Comparison of ENCODE assay signal across 8 cellular contexts in genomic region chr1:27672750-27673112, GRCh38. TPM values are rescaled to one million over a fixed set of nuclear protein-coding genes. Genes with fewer than 3 reads are reported as not detected.
DNase-seq lines count a peak whose midpoint lies in the region; ATAC-seq and TF ChIP-seq lines count a peak whose summit lies in the region.

No MANE protein-coding gene starts in this region.

- no peaks in the 10 kb centered on the region for H3K9me3 ChIP-seq in HAP-1
- H3K9me3 ChIP-seq in spleen: no peaks in the 10 kb centered on the region

- ATAC-seq in left ventricle myocardium superior (peak; percentile 1), HG03457 (IDR thresholded peaks at IDR 0.05; ENCODE audit: unreplicated experiment) (no peak)

- H3K36me3 ChIP-seq in HAP-1 (replicated peaks) (no peaks in the 10 kb centered on the region), spleen (peaks cover 0 to 10% (median 0%) of the 10 kb centered on the region in 6 donors)

- intact Hi-C loops in left ventricle myocardium superior (cut with micrococcal nuclease) (no loop called here), spleen (cut with DNase I; ENCODE audit: low total_unique reads) (loop anchor here (5.0 kb wide), 1 partner anchor 55 kb away; the partner anchor contains the start of gene FAM76A)

- H3K4me1 ChIP-seq in HAP-1 (peaks cover 8% of the 10 kb centered on the region), spleen (peaks cover 23 to 52% (median 42%) of the 10 kb centered on the region in 6 donors)

- DNase-seq in HAP-1 (ENCODE audit: low spot score in 2 of 2) (no peak), left ventricle myocardium superior (no peak), spleen (no peak), amygdala (lab: John Stamatoyannopoulos, UW) (no peak)
- DNase-seq in stimulated activated CD4-positive, alpha-beta T cell treated with anti-CD3 and anti-CD28 coated beads, Interleukin-2, amount 100 ng/mL, for 24 hours: no peak
- DNase-seq in activated CD8-positive, alpha-beta memory T cell treated with anti-CD3 and anti-CD28 coated beads, Interleukin-2, amount 50 U/mL, for 4 hours: no peak

- TF ChIP-seq CTCF in WI38 (IDR thresholded peaks at IDR 0.05; ENCODE audit: low read depth, low read length) (no peak), spleen (IDR thresholded peaks at IDR 0.05 in 8 of 11, conservative IDR thresholded peaks at IDR 0.05 in 3 of 11) (no peak)

- H3K27ac ChIP-seq in spleen: peak overlapping the region; percentile 75 to 90 (median 87)

- in situ Hi-C loops in HAP-1 (cut with MboI; ENCODE audit: low sequenced_read_pairs): no loop called here

- no peak for TF ChIP-seq POLR2A in spleen (IDR thresholded peaks at IDR 0.05)

- H3K4me3 ChIP-seq in HAP-1: peak overlapping the region; percentile 27; the same call in 1 of the 2 replicates
- peak overlapping the region; percentile 70 for H3K4me3 ChIP-seq in WI38 (ENCODE audit: low read depth, low read length)
- peak overlapping the region in 3 of 8 donors; percentile 55 to 71 (median 57) for H3K4me3 ChIP-seq in spleen

- H3K27me3 ChIP-seq in HAP-1 (ENCODE audit: low read depth): no peaks in the 10 kb centered on the region
- no peaks in the 10 kb centered on the region for H3K27me3 ChIP-seq in spleen (replicated peaks in 1 of 7)

RNA-seq across cellular contexts. Expression of gene IFI6, which starts 0.7 kb away (rescaled TPM):
- 34.5 TPM for total RNA-seq in left ventricle myocardium superior
- 10 to 100 TPM; 41.6 to 85.8 (median 48.6) TPM for total RNA-seq in spleen
- 10 to 100 TPM; 50.7 to 85.5 (median 74.7) TPM for polyA plus RNA-seq in spleen

RNA-seq across cellular contexts. Expression of gene FGR, which starts 37.7 kb away (rescaled TPM):
- 4.7 TPM for total RNA-seq in left ventricle myocardium superior
- total RNA-seq in spleen: 100 to 1,000 TPM in 6 of 7 donors, 10 to 100 TPM in 1; 90.5 to 249 (median 134) TPM
- 10 to 100 TPM; 44.7 to 94.2 (median 78.6) TPM for polyA plus RNA-seq in spleen

RNA-seq across cellular contexts. Expression of gene FAM76A, which starts 53.0 kb away (rescaled TPM):
- total RNA-seq in left ventricle myocardium superior (12.3 TPM), spleen (10 to 100 TPM; 10.1 to 18.2 (median 15.5) TPM)
- polyA plus RNA-seq in spleen: 1 to 10 TPM; 4.0 to 5.4 (median 4.1) TPM

Comparison
In these comparisons a context has a peak if more than half of its experiments do, and no peak if none do; other contexts are left out.
1. RNA of gene FGR, which starts 37.7 kb away (total RNA-seq): 90.5 to 249 TPM in spleen; 4.7 TPM in left ventricle myocardium superior (single experiment); every median in the first group is over 10 times any median in the second.